In the genomic region with DNA sequence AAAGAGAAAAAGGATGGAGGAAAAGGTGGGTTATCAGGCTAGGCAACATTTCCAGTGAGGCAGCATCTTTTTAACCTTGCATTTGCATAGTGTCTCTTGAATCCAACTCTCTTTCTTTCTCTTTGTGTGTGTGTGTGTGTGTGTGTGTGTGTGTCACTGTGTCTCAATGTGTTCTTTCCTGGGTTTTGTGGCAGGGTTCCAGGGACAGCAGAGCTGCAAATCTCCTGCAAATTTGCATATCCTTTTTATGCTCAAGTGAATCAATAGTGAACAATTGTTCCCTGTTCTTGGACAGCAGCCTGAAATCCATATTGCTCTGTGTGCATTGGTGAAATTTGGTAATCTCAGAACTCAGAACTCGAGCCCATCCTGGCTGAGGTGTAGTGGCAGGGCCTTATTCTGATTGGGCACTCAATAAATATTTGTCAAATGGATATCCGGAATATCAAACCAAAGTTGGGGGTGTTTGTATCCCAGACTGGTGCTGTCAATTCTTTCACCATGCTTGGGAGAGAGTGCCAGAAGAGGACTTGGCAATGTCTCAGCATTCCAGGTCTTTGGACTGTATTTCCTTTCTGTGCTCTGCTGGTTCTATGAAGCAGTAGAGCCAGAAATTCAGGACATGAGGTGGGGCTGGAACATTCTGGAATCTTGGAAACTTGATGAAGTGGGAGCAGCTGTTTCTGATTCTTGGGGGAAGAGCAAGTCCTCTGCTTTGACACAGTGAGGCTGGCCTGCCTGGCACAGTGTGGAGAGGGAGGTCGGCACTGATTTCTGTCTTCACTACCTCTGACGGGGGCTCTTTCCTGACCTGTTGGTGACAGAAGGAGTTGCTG, we compare ENCODE assay signal across 10 cellular contexts.
A peak's percentile ranks its signal among the peaks of the same experiment; 100 is the strongest.
DNase-seq lines count a peak whose midpoint lies in the region; ATAC-seq, FAIRE-seq and TF ChIP-seq lines count a peak whose summit lies in the region.
"Had no signal": no experiment of that assay in that cellular context is flagged by ENCODE, and none has a peak within 500 bp of the region (broad histone marks: within the 10 kb centered on the region; RNA-seq: fewer than 3 reads in every experiment).

No MANE protein-coding gene starts in this region.

- peaks cover 6% of the 10 kb centered on the region for H3K36me3 Mint-ChIP-seq in astrocyte (ENCODE audit: low read depth, unreplicated experiment)

- DNase-seq in ELR (ENCODE audit: low read depth) = peak; percentile 11
- peak; percentile 66 for DNase-seq in astrocyte (ENCODE audit: low read depth)
- peak in 4 of 5 donors; percentile 49 to 66 (median 60) for DNase-seq in heart left ventricle
- DNase-seq in renal cortical epithelial cell (ENCODE audit: low read depth) = peak; percentile 82
- DNase-seq in NCI-H1417 (lab: John Stamatoyannopoulos, UW) = no peak
- DNase-seq: amniotic stem cell, NCI-H510A had no signal

- WGBS in heart left ventricle, 4 donors = 20 to 39% (median 32%) methylated on average over 4 of the region's 4 CpGs

- peak overlapping the region; percentile 47 for H3K4me2 ChIP-seq in astrocyte (ENCODE audit: low read length)

- H3K27me3 ChIP-seq in astrocyte (ENCODE audit: insufficient read depth, low read length) (no peaks in the 10 kb centered on the region), heart left ventricle (no peaks in the 10 kb centered on the region)

- ATAC-seq in heart left ventricle = peak; percentile 67 to 76 (median 68)
- ATAC-seq in GM21381 (IDR thresholded peaks at IDR 0.05; ENCODE audit: unreplicated experiment) = no peak
- ATAC-seq in HG03354 (IDR thresholded peaks at IDR 0.05; ENCODE audit: poor library complexity, severe bottlenecking, unreplicated experiment) = no peak
- ATAC-seq in GM21447 (IDR thresholded peaks at IDR 0.05; ENCODE audit: unreplicated experiment) = no peak

- H4K20me1 ChIP-seq in astrocyte (ENCODE audit: insufficient read depth, low read length) = peaks cover 10% of the 10 kb centered on the region

- H3K27ac ChIP-seq in astrocyte (ENCODE audit: low read depth, low read length) (no peak overlapping the region), heart left ventricle (peak overlapping the region; percentile 23 to 78 (median 58))

- H3K79me2 ChIP-seq in astrocyte (ENCODE audit: insufficient read depth, low read length) = no peaks in the 10 kb centered on the region

- intact Hi-C loops in heart left ventricle (cut with DNase I) = loop anchor here in 6 of 10 donors (5.0 to 10.0 kb wide), 5 partner anchors 38 to 153 kb away; a partner anchor contains a TSS

- no peak overlapping the region for H3K9ac ChIP-seq in astrocyte (ENCODE audit: low read length)

- H3K4me3 ChIP-seq in astrocyte (ENCODE audit: insufficient read depth, low read depth, low read length) (no peak overlapping the region), heart left ventricle (no peak overlapping the region)

- H3K27ac Mint-ChIP-seq in astrocyte (ENCODE audit: unreplicated experiment) = no peak overlapping the region

- peak overlapping the region; percentile 25 for H3K4me3 Mint-ChIP-seq in astrocyte (ENCODE audit: unreplicated experiment)

- no peaks in the 10 kb centered on the region for H3K36me3 ChIP-seq in astrocyte (ENCODE audit: insufficient read depth, low read length)
- no peaks in the 10 kb centered on the region for H3K36me3 ChIP-seq in heart left ventricle

- peaks cover 3% of the 10 kb centered on the region for H3K4me1 Mint-ChIP-seq in astrocyte (ENCODE audit: low read depth, unreplicated experiment)

- no peak for TF ChIP-seq POLR2A in heart left ventricle (IDR thresholded peaks at IDR 0.05)

- H3K27me3 Mint-ChIP-seq in astrocyte (ENCODE audit: low read depth, unreplicated experiment) = no peaks in the 10 kb centered on the region

- H3K9me3 ChIP-seq in astrocyte (ENCODE audit: insufficient read depth, low read depth, low read length) (peaks cover 2% of the 10 kb centered on the region), heart left ventricle (no peaks in the 10 kb centered on the region)

- TF ChIP-seq CTCF in astrocyte (IDR thresholded peaks at IDR 0.05; ENCODE audit: insufficient read depth, low read depth, low read length) (no peak), heart left ventricle (IDR thresholded peaks at IDR 0.05) (no peak)

- H2AFZ ChIP-seq in astrocyte (ENCODE audit: low read depth, low read length) = no peak overlapping the region

- FAIRE-seq in astrocyte (lab: Jason Lieb, UNC) = peak; percentile 41

- H3K4me1 ChIP-seq in astrocyte (ENCODE audit: insufficient read depth, low read length) = peaks cover 8% of the 10 kb centered on the region
- H3K4me1 ChIP-seq in heart left ventricle = peaks cover 3 to 72% (median 34%) of the 10 kb centered on the region in 12 donors

- H3K9me3 Mint-ChIP-seq in astrocyte (ENCODE audit: unreplicated experiment) = peaks cover 2% of the 10 kb centered on the region

Comparison
In these comparisons a context has a peak if more than half of its experiments do, and no peak if none do; other contexts are left out.
1. DNase-seq: peak in ELR (single experiment), astrocyte (single experiment), heart left ventricle (4 of 5) and renal cortical epithelial cell (single experiment); none in NCI-H1417 (0 of 3).
2. ATAC-seq: peak in heart left ventricle (4 of 4); none in GM21381 (single experiment), HG03354 (single experiment) and GM21447 (single experiment).